ENCODE assay signal across 22 cellular contexts in the genomic region with DNA sequence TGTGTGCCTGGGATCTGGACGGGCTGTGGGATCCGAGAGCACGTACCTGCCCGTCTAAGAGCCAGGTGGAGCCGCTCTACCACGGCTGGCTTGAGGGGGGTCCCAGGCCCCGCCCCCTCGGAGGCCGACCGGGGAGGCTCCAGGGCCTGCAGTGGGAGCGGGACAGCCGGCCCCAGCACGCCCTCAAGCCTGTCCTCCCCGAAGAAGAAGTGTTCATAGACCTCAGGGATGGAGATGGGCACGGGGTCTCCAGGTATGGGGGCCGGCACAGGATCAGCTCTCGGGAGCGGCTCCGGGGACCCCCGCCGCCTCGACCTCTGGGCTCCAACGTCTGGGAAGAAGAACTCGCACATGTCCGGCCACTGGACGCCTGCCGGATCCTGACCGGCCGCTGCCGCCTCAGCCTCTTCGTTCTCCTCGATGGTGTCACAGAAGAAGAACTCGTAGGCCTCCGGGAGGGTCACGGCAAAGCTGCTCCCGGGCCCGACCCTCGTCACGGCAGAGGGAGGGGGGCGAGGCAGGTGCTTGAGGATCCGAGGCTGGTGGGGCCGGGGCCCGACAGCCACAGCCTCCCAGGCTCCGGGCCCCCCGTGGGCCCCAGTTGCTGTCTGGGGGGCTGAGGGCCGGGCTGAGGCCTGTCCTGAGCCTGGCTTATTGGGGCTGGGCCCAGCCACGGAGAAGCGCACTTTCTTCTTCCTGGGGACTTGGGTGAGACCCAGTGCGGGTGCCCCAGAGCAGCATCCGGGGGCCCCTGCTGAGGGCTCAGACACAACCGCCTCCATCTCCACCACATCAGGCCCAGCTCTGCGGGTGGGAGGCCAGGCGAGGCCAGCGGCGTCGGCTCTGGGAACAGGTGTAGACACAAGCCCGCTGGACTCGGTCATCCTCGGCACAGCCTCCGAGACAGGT. TPM values are rescaled to one million over a fixed set of nuclear protein-coding genes. Genes with fewer than 3 reads are reported as not detected.
"Had no signal": no experiment of that assay in that cellular context is flagged by ENCODE, and none has a peak within 500 bp of the region (broad histone marks: within the 10 kb centered on the region; RNA-seq: fewer than 3 reads in every experiment).

No MANE protein-coding gene starts in this region.

- H3K4me1 Mint-ChIP-seq: activated naive CD8-positive, alpha-beta T cell treated with anti-CD3 and anti-CD28 coated beads for 36 hours had no signal

- H3K36me3 Mint-ChIP-seq: activated naive CD8-positive, alpha-beta T cell treated with anti-CD3 and anti-CD28 coated beads for 36 hours; naive thymus-derived CD4-positive, alpha-beta T cell had no signal

- H3K9me3 Mint-ChIP-seq: activated naive CD8-positive, alpha-beta T cell treated with anti-CD3 and anti-CD28 coated beads for 36 hours; central memory CD8-positive, alpha-beta T cell; effector memory CD8-positive, alpha-beta T cell had no signal

- H3K36me3 ChIP-seq: colonic mucosa, transverse colon, uterus had no signal

- H3K4me3 Mint-ChIP-seq: activated naive CD8-positive, alpha-beta T cell treated with anti-CD3 and anti-CD28 coated beads for 36 hours; neural crest cell; stimulated activated naive B cell treated with anti-CD40 and anti-IgM and Interleukin-4, amounts not matched to agents 10 μg/mL and 1 μg/mL and 100 μg/mL, for 72 hours had no signal

- H3K27ac ChIP-seq: colonic mucosa, dorsolateral prefrontal cortex, transverse colon, uterus had no signal

- DNase-seq: activated naive CD4-positive, alpha-beta T cell treated with Interleukin-2 at 50 U/mL for 16 hours; activated naive CD8-positive, alpha-beta T cell treated with anti-CD3 and anti-CD28 coated beads for 36 hours; activated T-cell treated with anti-CD3 and anti-CD28 coated beads, Interleukin-2, amount 50 U/mL, for 48 hours; colonic mucosa; dorsolateral prefrontal cortex; effector memory CD8-positive, alpha-beta T cell; foreskin melanocyte; stimulated activated CD4-positive, alpha-beta T cell treated with anti-CD3 and anti-CD28 coated beads, Interleukin-2, amount 100 ng/mL, for 48 hours; stimulated activated CD8-positive, alpha-beta memory T cell treated with anti-CD3 and anti-CD28 coated beads, Interleukin-4, amount 100 ng/mL, for 48 hours; stimulated activated naive B cell treated with anti-CD40 and anti-IgM and Interleukin-4, amounts not matched to agents 10 μg/mL and 1 μg/mL and 100 μg/mL, for 72 hours; transverse colon had no signal

- H3K4me2 ChIP-seq: smooth muscle cell had no signal

- ATAC-seq: effector memory CD8-positive, alpha-beta T cell; naive thymus-derived CD4-positive, alpha-beta T cell; stimulated activated naive B cell treated with anti-CD40 and anti-IgM and Interleukin-4, amounts not matched to agents 10 μg/mL and 1 μg/mL and 100 μg/mL, for 72 hours had no signal

- H3K4me3 ChIP-seq: colonic mucosa, dorsolateral prefrontal cortex, lung, smooth muscle cell, transverse colon, uterus had no signal

- H3K27ac Mint-ChIP-seq: activated naive CD8-positive, alpha-beta T cell treated with anti-CD3 and anti-CD28 coated beads for 36 hours; effector memory CD8-positive, alpha-beta T cell had no signal

- H3K9me3 ChIP-seq: colonic mucosa, transverse colon, uterus had no signal

RNA-seq across cellular contexts. Expression of a gene that starts 2.8 kb away (rescaled TPM):
- total RNA-seq: activated naive CD8-positive, alpha-beta T cell treated with anti-CD3 and anti-CD28 coated beads for 36 hours; colonic mucosa; endothelial cell of umbilical vein; esophagus mucosa; naive thymus-derived CD4-positive, alpha-beta T cell; neural crest cell; progenitor cell of endocrine pancreas; smooth muscle cell; T-helper 2 cell treated with Interferon-gamma antibody and Interleukin-4, amounts not matched to agents 100 ng/mL and 5 ng/mL, for 36 hours had no signal
- polyA plus RNA-seq: endothelial cell of umbilical vein; naive thymus-derived CD4-positive, alpha-beta T cell had no signal

RNA-seq across cellular contexts. Expression of a gene that starts 12.8 kb away (rescaled TPM):
- total RNA-seq: neural crest cell, temporal lobe had no signal
